Comparison of ENCODE assay signal across 38 cellular contexts in the genomic region with DNA sequence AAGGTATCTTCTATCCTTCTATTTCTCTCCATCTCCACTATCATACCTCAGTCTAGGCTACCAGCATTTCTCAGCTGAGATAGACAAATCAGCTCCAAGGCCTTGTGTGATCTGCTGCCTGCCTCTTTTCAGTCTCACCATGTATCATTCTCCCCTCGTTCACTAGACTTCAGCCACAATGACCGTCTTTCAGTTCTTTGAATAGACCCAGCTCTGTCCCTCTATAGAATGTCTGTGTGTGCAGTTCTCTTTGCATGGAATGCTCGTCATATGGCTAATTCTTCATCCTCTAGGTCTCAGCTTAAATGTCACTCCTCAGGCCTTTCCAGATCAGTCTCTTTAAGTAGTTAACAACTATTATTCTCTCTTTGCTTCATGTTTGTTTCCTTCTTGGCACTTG. TPM values are rescaled to one million over a fixed set of nuclear protein-coding genes. Genes with fewer than 3 reads are reported as not detected.
"Had no signal": no experiment of that assay in that cellular context is flagged by ENCODE, and none has a peak within 500 bp of the region (broad histone marks: within the 10 kb centered on the region; RNA-seq: fewer than 3 reads in every experiment).

No MANE protein-coding gene starts in this region.

- H3K4me1 Mint-ChIP-seq: endodermal cell had no signal

- H3K27me3 ChIP-seq: suprapubic skin, tibial artery, upper lobe of right lung had no signal

- H3K4me1 ChIP-seq: breast epithelium had no signal

- H3K9me3 Mint-ChIP-seq: activated naive CD4-positive, alpha-beta T cell treated with anti-CD3 and anti-CD28 coated beads for 36 hours; activated naive CD8-positive, alpha-beta T cell treated with anti-CD3 and anti-CD28 coated beads, Interleukin-2, amount 50 U/mL, for 24 hours; activated T-cell treated with anti-CD3 and anti-CD28 coated beads, Interleukin-2, amount 50 U/mL, for 4 hours; natural killer cell treated with Interleukin-12 subunit alpha and Interleukin-12 subunit beta and Interleukin-15 and Interleukin-18, amount 100 ng/mL, for 72 hours; stimulated activated memory B cell treated with anti-CD40 and anti-IgM and Interleukin-4, amounts not matched to agents 10 μg/mL and 1 μg/mL and 100 μg/mL, for 72 hours; stimulated activated naive CD8-positive, alpha-beta T cell treated with anti-CD3 and anti-CD28 coated beads, Interleukin-15, amount 100 ng/mL, for 72 hours; T-helper 1 cell treated with Interleukin-12 subunit alpha and Interleukin-12 subunit beta and Interleukin-4 antibody, amounts not matched to agents 30 μg/mL and 1 μg/mL, for 36 hours had no signal

- H3K27ac Mint-ChIP-seq: activated naive CD4-positive, alpha-beta T cell treated with anti-CD3 and anti-CD28 coated beads for 36 hours; endodermal cell; natural killer cell treated with Interleukin-12 subunit alpha and Interleukin-12 subunit beta and Interleukin-15 and Interleukin-18, amount 100 ng/mL, for 72 hours; progenitor cell of endocrine pancreas; stimulated activated memory B cell treated with anti-CD40 and anti-IgM and Interleukin-4, amounts not matched to agents 10 μg/mL and 1 μg/mL and 100 μg/mL, for 72 hours; T-helper 1 cell treated with Interleukin-12 subunit alpha and Interleukin-12 subunit beta and Interleukin-4 antibody, amounts not matched to agents 30 μg/mL and 1 μg/mL, for 36 hours had no signal

- H3K36me3 ChIP-seq: breast epithelium, suprapubic skin had no signal

- H3K4me3 Mint-ChIP-seq: activated naive CD4-positive, alpha-beta T cell treated with anti-CD3 and anti-CD28 coated beads for 36 hours; activated naive CD8-positive, alpha-beta T cell treated with anti-CD3 and anti-CD28 coated beads, Interleukin-2, amount 50 U/mL, for 24 hours; activated T-cell treated with anti-CD3 and anti-CD28 coated beads, Interleukin-2, amount 50 U/mL, for 4 hours; endodermal cell; natural killer cell treated with Interleukin-12 subunit alpha and Interleukin-12 subunit beta and Interleukin-15 and Interleukin-18, amount 100 ng/mL, for 72 hours; stimulated activated memory B cell treated with anti-CD40 and anti-IgM and Interleukin-4, amounts not matched to agents 10 μg/mL and 1 μg/mL and 100 μg/mL, for 72 hours; stimulated activated naive CD8-positive, alpha-beta T cell treated with anti-CD3 and anti-CD28 coated beads, Interleukin-15, amount 100 ng/mL, for 72 hours; T-helper 1 cell treated with Interleukin-12 subunit alpha and Interleukin-12 subunit beta and Interleukin-4 antibody, amounts not matched to agents 30 μg/mL and 1 μg/mL, for 36 hours had no signal

- H3K27ac ChIP-seq: breast epithelium, heart right ventricle, lower lobe of right lung, skin epidermis, suprapubic skin, tibial artery, upper lobe of right lung had no signal

- H3K4me3 ChIP-seq: breast epithelium, heart right ventricle, lower lobe of right lung, mucosa of descending colon, skin epidermis, suprapubic skin, tibial artery, upper lobe of right lung had no signal

- H3K9ac ChIP-seq: SK-N-SH had no signal

- H3K27me3 Mint-ChIP-seq: activated naive CD8-positive, alpha-beta T cell treated with anti-CD3 and anti-CD28 coated beads, Interleukin-2, amount 50 U/mL, for 24 hours; progenitor cell of endocrine pancreas; stimulated activated memory B cell treated with anti-CD40 and anti-IgM and Interleukin-4, amounts not matched to agents 10 μg/mL and 1 μg/mL and 100 μg/mL, for 72 hours; stimulated activated naive CD8-positive, alpha-beta T cell treated with anti-CD3 and anti-CD28 coated beads, Interleukin-15, amount 100 ng/mL, for 72 hours had no signal

- DNase-seq: activated CD4-positive, alpha-beta T cell treated with anti-CD3 and anti-CD28 coated beads for 1 hour; activated CD4-positive, alpha-beta T cell treated with anti-CD3 and anti-CD28 coated beads, Interleukin-2, amount 50 U/mL, for 1 hour; activated CD8-positive, alpha-beta memory T cell treated with anti-CD3 and anti-CD28 coated beads for 24 hours; activated CD8-positive, alpha-beta memory T cell treated with anti-CD3 and anti-CD28 coated beads, Interleukin-2, amount 50 U/mL, for 4 hours; activated effector memory CD4-positive, alpha-beta T cell treated with Interleukin-2 at 50 U/mL for 16 hours; activated naive CD4-positive, alpha-beta T cell treated with anti-CD3 and anti-CD28 coated beads for 36 hours; activated naive CD8-positive, alpha-beta T cell treated with anti-CD3 and anti-CD28 coated beads, Interleukin-2, amount 50 U/mL, for 24 hours; activated T-cell treated with anti-CD3 and anti-CD28 coated beads, Interleukin-2, amount 50 U/mL, for 4 hours; central memory CD4-positive, alpha-beta T cell; endodermal cell; foreskin fibroblast; heart right ventricle; kidney glomerular epithelial cell; lower lobe of right lung; mesendoderm; mucosa of descending colon; retina; SK-N-SH; stimulated activated CD4-positive, alpha-beta T cell treated with anti-CD3 and anti-CD28 coated beads, Interleukin-12 subunit alpha, Interleukin-12 subunit beta, amount 100 ng/mL, for 4 hours; stimulated activated CD4-positive, alpha-beta T cell treated with anti-CD3 and anti-CD28 coated beads, Interleukin-4, amount 100 ng/mL, for 24 hours; stimulated activated CD8-positive, alpha-beta memory T cell treated with anti-CD3 and anti-CD28 coated beads, Interleukin-4, amount 100 ng/mL, for 48 hours; stimulated activated naive CD8-positive, alpha-beta T cell treated with anti-CD3 and anti-CD28 coated beads, Interleukin-15, amount 100 ng/mL, for 72 hours; SW 1271; tibial artery; upper lobe of right lung had no signal

- ATAC-seq: activated naive CD8-positive, alpha-beta T cell treated with anti-CD3 and anti-CD28 coated beads, Interleukin-2, amount 50 U/mL, for 24 hours; activated T-cell treated with anti-CD3 and anti-CD28 coated beads, Interleukin-2, amount 50 U/mL, for 4 hours; esophagus mucosa; heart right ventricle; left lobe of liver; lower lobe of right lung; mucosa of descending colon; natural killer cell treated with Interleukin-12 subunit alpha and Interleukin-12 subunit beta and Interleukin-15 and Interleukin-18, amount 100 ng/mL, for 72 hours; sciatic nerve; stimulated activated memory B cell treated with anti-CD40 and anti-IgM and Interleukin-4, amounts not matched to agents 10 μg/mL and 1 μg/mL and 100 μg/mL, for 72 hours; stimulated activated naive CD8-positive, alpha-beta T cell treated with anti-CD3 and anti-CD28 coated beads, Interleukin-15, amount 100 ng/mL, for 72 hours; upper lobe of right lung had no signal

- H3K4me2 ChIP-seq: SK-N-SH had no signal

- H3K9me3 ChIP-seq: breast epithelium, heart right ventricle, lower lobe of right lung, mucosa of descending colon, SK-N-SH, suprapubic skin, tibial artery, upper lobe of right lung had no signal

RNA-seq across cellular contexts. Expression of a gene that starts 37.5 kb away (rescaled TPM):
- total RNA-seq: activated naive CD4-positive, alpha-beta T cell treated with anti-CD3 and anti-CD28 coated beads for 36 hours; activated T-cell treated with anti-CD3 and anti-CD28 coated beads, Interleukin-2, amount 50 U/mL, for 4 hours; breast epithelium; endodermal cell; esophagus mucosa; glomerular endothelial cell; heart right ventricle; left lobe of liver; lower lobe of right lung; mucosa of descending colon; myocyte; natural killer cell treated with Interleukin-12 subunit alpha and Interleukin-12 subunit beta and Interleukin-15 and Interleukin-18, amount 100 ng/mL, for 72 hours; osteoblast; progenitor cell of endocrine pancreas; sciatic nerve; upper lobe of right lung had no signal
